8 cellular contexts compared by ENCODE assay signal in genomic region chr6:31403283-31403989, GRCh38. TPM values are rescaled to one million over a fixed set of nuclear protein-coding genes. Genes with fewer than 3 reads are reported as not detected.
DNase-seq lines count a peak whose midpoint lies in the region; ATAC-seq and TF ChIP-seq lines count a peak whose summit lies in the region.

Gene MICA (plus strand): TSS chr6:31403595. CDS start chr6:31403633, 38 bp downstream.

- H3K36me3 Mint-ChIP-seq in CD14-positive monocyte (peaks cover 8% of the 10 kb centered on the region in 2 donors), activated B cell treated with CpG ODN at 0.5 μM for 24 hours (ENCODE audit: low read depth) (peaks cover 8% of the 10 kb centered on the region)

- H3K27ac ChIP-seq in smooth muscle cell (ENCODE audit: low read depth): peak within 1 kb of the TSS; percentile 87

- H3K4me1 Mint-ChIP-seq in CD14-positive monocyte (peaks cover 73% of the 10 kb centered on the region), activated B cell treated with CpG ODN at 0.5 μM for 24 hours (peaks cover 63% of the 10 kb centered on the region)

- H3K79me2 ChIP-seq in smooth muscle cell (ENCODE audit: low read depth): peaks cover 52% of the 10 kb centered on the region

- TF ChIP-seq CTCF in CD14-positive monocyte (IDR thresholded peaks at IDR 0.05) (peak; percentile 14), activated B cell treated with CpG ODN at 0.5 μM for 24 hours (IDR thresholded peaks at IDR 0.05) (no peak), smooth muscle cell (IDR thresholded peaks at IDR 0.05; ENCODE audit: borderline replicate concordance, insufficient read depth, poor library complexity, severe bottlenecking) (no peak)

- peak within 1 kb of the TSS; percentile 84 for H3K4me3 ChIP-seq in smooth muscle cell

- in situ Hi-C loops in KBM-7 (cut with MboI; ENCODE audit: low pct_unique_long_range_greater_than_20kb, low sequenced_read_pairs): no loop called here

- H3K27ac Mint-ChIP-seq in CD14-positive monocyte (peak within 1 kb of the TSS; percentile 77 to 98 (median 87)), activated B cell treated with CpG ODN at 0.5 μM for 24 hours (peak within 1 kb of the TSS; percentile 80)

- H3K4me3 Mint-ChIP-seq in CD14-positive monocyte: peak within 1 kb of the TSS; percentile 98 to 99
- H3K4me3 Mint-ChIP-seq in activated B cell treated with CpG ODN at 0.5 μM for 24 hours: peak within 1 kb of the TSS; percentile 91

- WGBS in smooth muscle cell (ENCODE audit: low lambda C conversion rate): under 1% methylated on average over 44 of the region's 54 CpGs

- no peaks in the 10 kb centered on the region for H3K27me3 ChIP-seq in smooth muscle cell (ENCODE audit: low read depth)

- H3K9ac ChIP-seq in smooth muscle cell (ENCODE audit: low read depth): peak within 1 kb of the TSS; percentile 65

- H3K36me3 ChIP-seq in smooth muscle cell (ENCODE audit: low read depth): no peaks in the 10 kb centered on the region

- H3K9me3 Mint-ChIP-seq in CD14-positive monocyte (peaks cover 0 to 2% (median 0%) of the 10 kb centered on the region in 7 donors), activated B cell treated with CpG ODN at 0.5 μM for 24 hours (no peaks in the 10 kb centered on the region)

- CTCF ChIA-PET in activated B cell treated with CpG ODN at 0.5 μM for 24 hours (lab: Charles Lee): interaction anchor here (0.8 to 1.6 kb wide), 2 partner anchors 39 to 93 kb away, joined by 3 to 7 read pairs; no protein-coding TSS in a partner anchor

- H3K27me3 Mint-ChIP-seq in CD14-positive monocyte (ENCODE audit: low read depth in 3 of 3) (peaks cover 0 to 5% (median 3%) of the 10 kb centered on the region in 3 donors), activated B cell treated with CpG ODN at 0.5 μM for 24 hours (no peaks in the 10 kb centered on the region)

- H3F3A ChIP-seq in smooth muscle cell (ENCODE audit: low read depth): peaks cover 19% of the 10 kb centered on the region

- H3K4me2 ChIP-seq in smooth muscle cell: peak within 1 kb of the TSS; percentile 97

- DNase-seq in CD14-positive monocyte (ENCODE audit: low spot score) (peak; percentile 77), KBM-7 (peak; percentile 79), activated B cell treated with CpG ODN at 0.5 μM for 24 hours (peak; percentile 63), inferior parietal cortex (ENCODE audit: extremely low spot score) (peak; percentile 79), smooth muscle cell (lab: John Stamatoyannopoulos, UW; ENCODE audit: unreplicated experiment) (peak; percentile 70), SHP77 treated with DMSO at 0.1 percent for 48 hours (lab: John Stamatoyannopoulos, UW) (no peak)
- DNase-seq in central memory CD4-positive, alpha-beta T cell: peak; percentile 57

- peaks cover 57% of the 10 kb centered on the region for H4K20me1 ChIP-seq in smooth muscle cell (ENCODE audit: low read depth)

- peak within 1 kb of the TSS; percentile 74 for H2AFZ ChIP-seq in smooth muscle cell (ENCODE audit: low read depth)

- POLR2A ChIA-PET in activated B cell treated with CpG ODN at 0.5 μM for 24 hours (lab: Charles Lee): interaction anchor here (0.6 to 2.4 kb wide), 5 partner anchors 27 to 924 kb away, joined by 3 to 28 read pairs (median 7); no protein-coding TSS in a partner anchor

- peaks cover 18% of the 10 kb centered on the region for H3K4me1 ChIP-seq in smooth muscle cell (ENCODE audit: low read depth)

- H3K9me3 ChIP-seq in smooth muscle cell (replicated peaks; ENCODE audit: low read depth): no peaks in the 10 kb centered on the region

- intact Hi-C loops in CD14-positive monocyte (cut with micrococcal nuclease): no loop called here
- intact Hi-C loops in activated B cell treated with CpG ODN at 0.5 μM for 24 hours (cut with micrococcal nuclease): loop anchor here (5.0 kb wide), 1 partner anchor 89 kb away; no protein-coding TSS in a partner anchor

- ATAC-seq in GM21360 (IDR thresholded peaks at IDR 0.05; ENCODE audit: unreplicated experiment) (peak; percentile 38), activated B cell treated with CpG ODN at 0.5 μM for 24 hours (ENCODE audit: low read depth) (peak; percentile 65)

RNA-seq across cellular contexts. Expression of gene MICA, which starts in this region (rescaled TPM):
- polyA plus RNA-seq in CD14-positive monocyte: 1 to 10 TPM; 5.6 to 6.9 TPM
- 8.9 and 9.0 TPM in 2 replicates for total RNA-seq in activated B cell treated with CpG ODN at 0.5 μM for 24 hours
- total RNA-seq in smooth muscle cell: 45.8 and 54.2 TPM in 2 replicates
- 60.8 and 61.5 TPM in 2 replicates for polyA plus RNA-seq in smooth muscle cell
